16 cellular contexts compared by ENCODE assay signal in genomic region chr12:105227879-105228278, GRCh38. TPM values are rescaled to one million over a fixed set of nuclear protein-coding genes. Genes with fewer than 3 reads are reported as not detected.
DNase-seq lines count a peak whose midpoint lies in the region; ATAC-seq and TF ChIP-seq lines count a peak whose summit lies in the region.
"Had no signal": no experiment of that assay in that cellular context is flagged by ENCODE, and none has a peak within 500 bp of the region (broad histone marks: within the 10 kb centered on the region; RNA-seq: fewer than 3 reads in every experiment).

No MANE protein-coding gene starts in this region.

- no peak overlapping the region for H3K4me3 Mint-ChIP-seq in neural progenitor cell
- H3K4me3 Mint-ChIP-seq: activated T-cell treated with anti-CD3 and anti-CD28 coated beads, Interleukin-2, amount 50 U/mL, for 4 hours had no signal

- peaks cover 28% of the 10 kb centered on the region for H3K36me3 Mint-ChIP-seq in neural progenitor cell

- 59 to 65% methylated on average over 3 of the region's 3 CpGs for WGBS in GM23248 (ENCODE audit: low coverage in 1 of 2, low lambda C conversion rate in 2 of 2, missing lambda C conversion rate in 2 of 2), 2 experiments
- 83 to 96% (median 92%) methylated on average over 3 of the region's 3 CpGs for WGBS in spleen, 5 donors

- H3K9ac ChIP-seq in GM23248: peak overlapping the region; percentile 51
- H3K9ac ChIP-seq in KMS-11: no peak overlapping the region
- no peak overlapping the region for H3K9ac ChIP-seq in neural progenitor cell
- H3K9ac ChIP-seq in colonic mucosa (ENCODE audit: low read depth in 2 of 2, low read length in 2 of 2): no peak overlapping the region

- intact Hi-C loops in spleen (cut with DNase I; ENCODE audit: low total_unique reads): no loop called here
- intact Hi-C loops in colonic mucosa (cut with DNase I): no loop called here

- H3K9me2 ChIP-seq in GM23248 (ENCODE audit: insufficient read depth): no peaks in the 10 kb centered on the region

- H4K20me1 ChIP-seq in GM23248 (ENCODE audit: insufficient read depth) (no peaks in the 10 kb centered on the region), KMS-11 (ENCODE audit: insufficient read depth) (no peaks in the 10 kb centered on the region), neural progenitor cell (ENCODE audit: low read depth) (no peaks in the 10 kb centered on the region)

- H3K4me3 ChIP-seq in GM23248 (peak overlapping the region; percentile 12; the same call in 1 of the 2 replicates), KMS-11 (IDR thresholded peaks at IDR 0.05; ENCODE audit: insufficient read depth, low read depth, low read length) (no peak overlapping the region), spleen (no peak overlapping the region), neural progenitor cell (no peak overlapping the region), colonic mucosa (no peak overlapping the region)
- H3K4me3 ChIP-seq: gastroesophageal sphincter, thyroid gland had no signal

- H3K27me3 Mint-ChIP-seq in neural progenitor cell (ENCODE audit: insufficient read depth, low read depth): peaks cover 2% of the 10 kb centered on the region

- peaks cover 41% of the 10 kb centered on the region for H3K36me3 ChIP-seq in GM23248 (ENCODE audit: low read depth)
- H3K36me3 ChIP-seq in KMS-11 (ENCODE audit: insufficient read depth): no peaks in the 10 kb centered on the region
- peaks cover 0 to 67% (median 16%) of the 10 kb centered on the region in 6 donors for H3K36me3 ChIP-seq in spleen
- no peaks in the 10 kb centered on the region for H3K36me3 ChIP-seq in neural progenitor cell
- no peaks in the 10 kb centered on the region for H3K36me3 ChIP-seq in colonic mucosa

- H3K4me2 ChIP-seq in GM23248 (ENCODE audit: unreplicated experiment) (peak overlapping the region; percentile 38), KMS-11 (peak overlapping the region; percentile 91), neural progenitor cell (no peak overlapping the region)

- H2AFZ ChIP-seq in GM23248: no peak overlapping the region
- no peak overlapping the region for H2AFZ ChIP-seq in KMS-11 (ENCODE audit: low read depth)
- no peak overlapping the region for H2AFZ ChIP-seq in neural progenitor cell (replicated peaks)

- peaks cover 90% of the 10 kb centered on the region for H3K79me2 ChIP-seq in GM23248 (ENCODE audit: insufficient read depth)
- peaks cover 30% of the 10 kb centered on the region; the same call in 1 of the 2 replicates for H3K79me2 ChIP-seq in KMS-11 (ENCODE audit: insufficient read depth, low read depth)
- H3K79me2 ChIP-seq in neural progenitor cell (ENCODE audit: low read depth): peaks cover 10% of the 10 kb centered on the region

- H3F3A ChIP-seq in GM23248 (ENCODE audit: insufficient read depth) (peaks cover 81% of the 10 kb centered on the region), neural progenitor cell (ENCODE audit: low read depth) (no peaks in the 10 kb centered on the region)

- TF ChIP-seq CTCF in KMS-11 (conservative IDR thresholded peaks at IDR 0.05; ENCODE audit: low read depth, low read length) (no peak), spleen (IDR thresholded peaks at IDR 0.05 in 8 of 11, conservative IDR thresholded peaks at IDR 0.05 in 3 of 11) (no peak), neural progenitor cell (IDR thresholded peaks at IDR 0.05) (no peak), colonic mucosa (IDR thresholded peaks at IDR 0.05) (no peak)

- no peaks in the 10 kb centered on the region for H3K9me3 ChIP-seq in GM23248 (ENCODE audit: low read depth)
- no peaks in the 10 kb centered on the region for H3K9me3 ChIP-seq in spleen
- H3K9me3 ChIP-seq in neural progenitor cell (ENCODE audit: low read depth): no peaks in the 10 kb centered on the region
- no peaks in the 10 kb centered on the region for H3K9me3 ChIP-seq in colonic mucosa
- H3K9me3 ChIP-seq: gastroesophageal sphincter, thyroid gland had no signal

- DNase-seq in GM23248: peak; percentile 46
- peak; percentile 36 for DNase-seq in dermis blood vessel endothelial cell
- no peak for DNase-seq in spleen
- DNase-seq in neural progenitor cell (ENCODE audit: low spot score): no peak
- no peak for DNase-seq in colonic mucosa
- DNase-seq: activated T-cell treated with anti-CD3 and anti-CD28 coated beads, Interleukin-2, amount 50 U/mL, for 4 hours; AML-193; COR-L47; KG1; NCI-H345; NK-92 treated with Interleukin-12 subunit alpha and Interleukin-12 subunit beta, amount 100 ng/mL, for 24 hours; thyroid gland had no signal

- in situ Hi-C loops in GM23248 (cut with MboI): no loop called here

- H3K27ac ChIP-seq in GM23248 (peak overlapping the region; percentile 96), KMS-11 (peak overlapping the region; percentile 83), spleen (peak overlapping the region in 5 of 8 donors; percentile 18 to 70 (median 67)), neural progenitor cell (no peak overlapping the region), colonic mucosa (no peak overlapping the region)
- H3K27ac ChIP-seq: RWPE1, thyroid gland had no signal

- H3K27ac Mint-ChIP-seq in neural progenitor cell: no peak overlapping the region

- H3K4me1 Mint-ChIP-seq in neural progenitor cell: peaks cover 25% of the 10 kb centered on the region

- no peak for ATAC-seq in GM18907 (IDR thresholded peaks at IDR 0.05; ENCODE audit: unreplicated experiment)
- ATAC-seq: gastroesophageal sphincter had no signal

- no peaks in the 10 kb centered on the region for H3K9me3 Mint-ChIP-seq in neural progenitor cell
- H3K9me3 Mint-ChIP-seq: activated T-cell treated with anti-CD3 and anti-CD28 coated beads, Interleukin-2, amount 50 U/mL, for 4 hours had no signal

- H3K27me3 ChIP-seq in GM23248 (replicated peaks; ENCODE audit: insufficient read depth): no peaks in the 10 kb centered on the region
- no peaks in the 10 kb centered on the region for H3K27me3 ChIP-seq in KMS-11 (ENCODE audit: insufficient read depth, low read depth)
- H3K27me3 ChIP-seq in spleen (replicated peaks in 1 of 7): no peaks in the 10 kb centered on the region
- H3K27me3 ChIP-seq in neural progenitor cell: no peaks in the 10 kb centered on the region
- H3K27me3 ChIP-seq in colonic mucosa: no peaks in the 10 kb centered on the region
- H3K27me3 ChIP-seq: gastroesophageal sphincter, thyroid gland had no signal

- TF ChIP-seq POLR2A in spleen (IDR thresholded peaks at IDR 0.05): no peak

- H3K4me1 ChIP-seq in GM23248 (ENCODE audit: insufficient read depth) (peaks cover 97% of the 10 kb centered on the region), KMS-11 (ENCODE audit: low read depth, poor library complexity, severe bottlenecking) (peaks cover 76% of the 10 kb centered on the region), spleen (peaks cover 31 to 100% (median 66%) of the 10 kb centered on the region in 6 donors), neural progenitor cell (peaks cover 1% of the 10 kb centered on the region), colonic mucosa (peaks cover 8% of the 10 kb centered on the region)

RNA-seq across cellular contexts. Expression of gene APPL2, which starts 8.1 kb away (rescaled TPM):
- total RNA-seq in GM23248 (2014; rRNA removed; shearing (Covaris generic)): 76.8 and 83.0 TPM in 2 replicates
- polyA plus RNA-seq in GM23248 (2016; fragmentation: Nextera tagmentation; extraction: Ambion mirVana) (119 and 122 TPM in 2 replicates), spleen (10 to 100 TPM; 11.0 to 12.8 (median 12.2) TPM)
- total RNA-seq in dermis blood vessel endothelial cell (21.4 and 22.1 TPM in 2 replicates), spleen (10 to 100 TPM; 35.9 to 75.6 (median 46.7) TPM), neural progenitor cell (ENCODE audit: low replicate concordance) (27.7 and 37.5 TPM in 2 replicates), colonic mucosa (10 to 100 TPM; 70.8 to 86.0 TPM)

Comparison
In these comparisons a context has a peak if more than half of its experiments do, and no peak if none do; other contexts are left out.
1. DNase-seq: peak in GM23248 (single experiment) and dermis blood vessel endothelial cell (single experiment); none in spleen (single experiment), neural progenitor cell (single experiment) and colonic mucosa (single experiment).
2. H3K27ac ChIP-seq: peak in GM23248 (single experiment), KMS-11 (single experiment) and spleen (5 of 8); none in neural progenitor cell (single experiment) and colonic mucosa (single experiment).